8 cellular contexts compared by ENCODE assay signal in genomic region chr13:45325806-45326205, GRCh38. TPM values are rescaled to one million over a fixed set of nuclear protein-coding genes. Genes with fewer than 3 reads are reported as not detected.
DNase-seq lines count a peak whose midpoint lies in the region; ATAC-seq and TF ChIP-seq lines count a peak whose summit lies in the region.

No MANE protein-coding gene starts in this region.

- H3K4me3 ChIP-seq in AG04450 (ENCODE audit: low read depth, low read length) (no peak overlapping the region), MG63 (no peak overlapping the region), mesodermal cell (ENCODE audit: extremely low read depth, insufficient read depth, low read length, poor library complexity, severe bottlenecking) (no peak overlapping the region)

- peaks cover 22% of the 10 kb centered on the region for H3K4me1 ChIP-seq in mesodermal cell (ENCODE audit: control insufficient read depth, insufficient read depth, low read length, poor library complexity, severe bottlenecking)

- 67% methylated on average over 4 of the region's 4 CpGs; no CpG with 5 or more reads in 1 of the 2 experiments for WGBS in mesodermal cell (ENCODE audit: insufficient coverage in 2 of 2), 2 experiments

- no peaks in the 10 kb centered on the region for H3K9me3 ChIP-seq in AG04450 (ENCODE audit: control insufficient read depth, insufficient read depth, low read length)
- no peaks in the 10 kb centered on the region for H3K9me3 ChIP-seq in MG63
- no peaks in the 10 kb centered on the region for H3K9me3 ChIP-seq in mesodermal cell (ENCODE audit: control insufficient read depth, low read length)

- CTCF ChIA-PET in AG04450 (lab: Charles Lee) = interaction anchor here (1.0 to 1.6 kb wide), 5 partner anchors 14 to 279 kb away, joined by 3 to 6 read pairs (median 3); no protein-coding TSS in a partner anchor

- H3K36me3 ChIP-seq in MG63 (no peaks in the 10 kb centered on the region), mesodermal cell (ENCODE audit: control insufficient read depth, insufficient read depth, low read length) (no peaks in the 10 kb centered on the region)

- ATAC-seq in GM18868 (IDR thresholded peaks at IDR 0.05; ENCODE audit: unreplicated experiment) = no peak

- POLR2A ChIA-PET in AG04450 (lab: Yijun Ruan, JAX) = interaction anchor here (0.6 to 2.1 kb wide), 7 partner anchors 15 to 901 kb away, joined by 3 to 12 read pairs (median 4); partner anchors contain the start of genes GTF2F2 and TPT1

- H3K27ac ChIP-seq in AG04450 (ENCODE audit: low read depth, low read length) = peak overlapping the region; percentile 86
- peak overlapping the region; percentile 47 for H3K27ac ChIP-seq in mesodermal cell (ENCODE audit: low read depth, low read length, severe bottlenecking)

- DNase-seq in AG04450 (ENCODE audit: low read depth, low spot score) (peak; percentile 79), MG63 (peak; percentile 75), dermis blood vessel endothelial cell (peak; percentile 82), cerebellum (ENCODE audit: low spot score) (no peak)
- DNase-seq in effector CD8-positive, alpha-beta T cell (lab: John Stamatoyannopoulos, UW) = no peak
- DNase-seq in activated T-cell treated with anti-CD3 and anti-CD28 coated beads, Interleukin-2, amount 50 U/mL, for 1 hour = no peak

- no peak for TF ChIP-seq CTCF in AG04450 (IDR thresholded peaks at IDR 0.05; ENCODE audit: low read depth, low read length)

- no peaks in the 10 kb centered on the region for H3K27me3 ChIP-seq in AG04450 (ENCODE audit: control insufficient read depth, insufficient read depth, low read length)
- no peaks in the 10 kb centered on the region for H3K27me3 ChIP-seq in MG63

RNA-seq across cellular contexts. Expression of gene TPT1, which starts 15.2 kb away (rescaled TPM):
- polyA plus RNA-seq in AG04450 (2011; rRNA removed) = 6,434 and 7,581 TPM in 2 replicates
- polyA minus RNA-seq in AG04450 (2011; rRNA and poly(A)+ RNA removed) = 1,741 and 1,851 TPM in 2 replicates
- 1,247 and 1,897 TPM in 2 replicates for total RNA-seq in MG63 (2014; rRNA removed; shearing (Covaris generic); ENCODE audit: low replicate concordance)
- total RNA-seq in dermis blood vessel endothelial cell = 2,642 and 4,062 TPM in 2 replicates
- polyA plus RNA-seq in mesodermal cell (2013, experiment 1 of 2) = 2,622 TPM
- 2,948 TPM for polyA plus RNA-seq in mesodermal cell (2013, experiment 2 of 2)
- total RNA-seq in cerebellum = 1,148 TPM

Comparison
In these comparisons a context has a peak if more than half of its experiments do, and no peak if none do; other contexts are left out.
1. DNase-seq: peak in AG04450 (single experiment), MG63 (single experiment) and dermis blood vessel endothelial cell (single experiment); none in effector CD8-positive, alpha-beta T cell (single experiment), cerebellum (single experiment) and activated T-cell treated with anti-CD3 and anti-CD28 coated beads, Interleukin-2, amount 50 U/mL, for 1 hour (single experiment).